8 cellular contexts compared by ENCODE assay signal in the genomic region with DNA sequence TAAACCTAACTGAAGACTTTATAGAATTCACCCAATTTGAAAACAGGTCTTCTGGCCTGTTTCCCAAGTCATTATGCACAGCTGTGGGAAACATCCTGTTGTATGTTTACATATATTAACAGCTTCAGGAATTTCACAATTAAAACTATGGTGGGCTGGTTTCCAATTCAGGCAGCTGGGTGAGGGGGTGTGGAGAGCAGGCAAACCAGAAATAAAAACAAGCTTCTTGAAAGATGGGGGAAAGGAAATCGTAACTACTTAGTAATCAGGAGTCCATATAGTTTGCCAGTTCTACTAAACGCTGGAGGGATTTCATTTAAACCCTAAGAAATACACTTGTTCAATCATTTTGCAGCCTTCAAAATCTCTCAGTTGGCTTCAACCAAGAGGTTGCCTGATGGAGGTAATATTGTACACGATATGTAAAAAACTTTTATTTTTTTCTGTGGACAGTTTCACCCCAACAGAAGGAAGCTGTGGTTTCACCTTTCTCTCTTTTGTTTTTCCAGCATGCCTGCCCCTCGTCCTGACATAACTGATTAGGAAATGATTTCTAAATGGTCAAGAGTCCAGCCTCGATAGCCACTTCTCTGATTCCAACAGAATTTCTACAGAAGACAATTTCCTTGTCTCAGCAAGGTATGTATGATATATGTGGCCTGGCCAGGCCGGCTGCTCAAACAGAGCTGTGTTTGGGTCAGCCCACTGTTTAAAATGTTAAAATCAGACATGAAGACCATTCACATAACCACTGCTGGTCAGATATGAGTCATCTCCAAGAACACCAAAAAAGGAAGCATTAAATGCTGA. TPM values are rescaled to one million over a fixed set of nuclear protein-coding genes. Genes with fewer than 3 reads are reported as not detected.
DNase-seq lines count a peak whose midpoint lies in the region; FAIRE-seq and TF ChIP-seq lines count a peak whose summit lies in the region.

No MANE protein-coding gene starts in this region.

- H3K4me3 ChIP-seq in rectal smooth muscle tissue (ENCODE audit: low read length) (no peak overlapping the region), WERI-Rb-1 (ENCODE audit: low read depth, low read length) (no peak overlapping the region)

- H3K9me3 Mint-ChIP-seq in Calu3 (ENCODE audit: low read depth, unreplicated experiment): no peaks in the 10 kb centered on the region

- FAIRE-seq in endometrium (lab: Jason Lieb, UNC): peak; percentile 96

- H3K36me3 ChIP-seq in rectal smooth muscle tissue (ENCODE audit: control insufficient read depth, insufficient read depth, low read length) (peaks cover 2% of the 10 kb centered on the region), WERI-Rb-1 (no peaks in the 10 kb centered on the region)

- intact Hi-C loops in Calu3 (cut with micrococcal nuclease; ENCODE audit: unreplicated experiment): loop anchor here (1.0 to 10.0 kb wide), 2 partner anchors 17 to 146 kb away; no protein-coding TSS in a partner anchor

- DNase-seq in Calu3 (peak; percentile 39), H4 (ENCODE audit: low spot score) (peak; percentile 82), NCI-H2171 treated with DMSO at 0.1 percent for 48 hours (lab: John Stamatoyannopoulos, UW) (peak; percentile 68), GM10266 (ENCODE audit: extremely low spot score) (no peak), WERI-Rb-1 (no peak), putamen (ENCODE audit: low spot score) (no peak)

- H3K36me3 Mint-ChIP-seq in Calu3 (ENCODE audit: insufficient read depth, unreplicated experiment): peaks cover 38% of the 10 kb centered on the region

- CTCF ChIA-PET in Calu3 (lab: Charles Lee): interaction anchor here (0.5 to 1.2 kb wide), 5 partner anchors 9 to 361 kb away, joined by 3 to 8 read pairs (median 4); no protein-coding TSS in a partner anchor

- TF ChIP-seq CTCF in Calu3 (IDR thresholded peaks at IDR 0.05; ENCODE audit: unreplicated experiment) (no peak), GM10266 (IDR thresholded peaks at IDR 0.05; ENCODE audit: control insufficient read depth, insufficient read depth, low read depth, missing control alignments) (no peak), WERI-Rb-1 (IDR thresholded peaks at IDR 0.05; ENCODE audit: low read depth, low read length) (no peak)

- no peaks in the 10 kb centered on the region for H3K27me3 Mint-ChIP-seq in Calu3 (ENCODE audit: unreplicated experiment)

- TSS peak; percentile 78 for BruUV-seq in Calu3 (replicated peaks; lab: Mats Ljungman, UMichigan)

- H3K27ac Mint-ChIP-seq in Calu3 (ENCODE audit: unreplicated experiment): peak overlapping the region; percentile 92

- H3K27me3 ChIP-seq in rectal smooth muscle tissue (ENCODE audit: control insufficient read depth, insufficient read depth, low read length) (no peaks in the 10 kb centered on the region), WERI-Rb-1 (ENCODE audit: insufficient read depth, low read depth, severe bottlenecking) (no peaks in the 10 kb centered on the region)

- peak overlapping the region; percentile 63 for H3K4me3 Mint-ChIP-seq in Calu3 (ENCODE audit: low read depth, unreplicated experiment)

- peaks cover 5% of the 10 kb centered on the region for H3K9me3 ChIP-seq in WERI-Rb-1 (ENCODE audit: severe bottlenecking)

- H3K9ac ChIP-seq in rectal smooth muscle tissue (ENCODE audit: low read length): no peak overlapping the region

- H3K27ac ChIP-seq in rectal smooth muscle tissue (ENCODE audit: low read depth, low read length) (peak overlapping the region; percentile 62), WERI-Rb-1 (no peak overlapping the region)

- H3K4me1 Mint-ChIP-seq in Calu3 (ENCODE audit: low read depth, unreplicated experiment): peaks cover 60% of the 10 kb centered on the region

- H3K4me1 ChIP-seq in rectal smooth muscle tissue (ENCODE audit: control insufficient read depth, insufficient read depth, low read length): peaks cover 18% of the 10 kb centered on the region

RNA-seq across cellular contexts. Expression of gene ATP8B1, which starts 22.6 kb away (rescaled TPM):
- 62.3 and 66.2 TPM in 2 replicates for total RNA-seq in Calu3 (2022)
- total RNA-seq in H4 (2014; rRNA removed; shearing (Covaris generic)): 0.64 and 1.8 TPM in 2 replicates

Comparison
In these comparisons a context has a peak if more than half of its experiments do, and no peak if none do; other contexts are left out.
1. DNase-seq: peak in Calu3 (single experiment), H4 (single experiment) and NCI-H2171 treated with DMSO at 0.1 percent for 48 hours (single experiment); none in GM10266 (single experiment), WERI-Rb-1 (single experiment) and putamen (single experiment).
2. RNA of gene ATP8B1, which starts 22.6 kb away (total RNA-seq): 62.3 to 66.2 TPM in Calu3; 0.64 to 1.8 TPM in H4; every median in the first group is over 10 times any median in the second.